12 cellular contexts compared by ENCODE assay signal in genomic region chr10:78991187-78991586, GRCh38.
A peak's percentile ranks its signal among the peaks of the same experiment; 100 is the strongest.
DNase-seq lines count a peak whose midpoint lies in the region; ATAC-seq, FAIRE-seq and TF ChIP-seq lines count a peak whose summit lies in the region.
"Had no signal": no experiment of that assay in that cellular context is flagged by ENCODE, and none has a peak within 500 bp of the region (broad histone marks: within the 10 kb centered on the region; RNA-seq: fewer than 3 reads in every experiment).

No MANE protein-coding gene starts in this region.

- no peak overlapping the region for H3K27ac ChIP-seq in HepG2 (ENCODE audit: extremely low read length, insufficient read depth, low read length)

- no peak for TF ChIP-seq POLR2A in HepG2 (IDR thresholded peaks at IDR 0.05; ENCODE audit: insufficient read depth in 1 of 2, low read depth in 2 of 2, low read length in 2 of 2)

- TF ChIP-seq CTCF in activated CD8-positive, alpha-beta T cell treated with anti-CD3 and anti-CD28 coated beads for 36 hours (IDR thresholded peaks at IDR 0.05) = no peak
- TF ChIP-seq CTCF in HepG2 (CRISPR knock-in tag; IDR thresholded peaks at IDR 0.05) = no peak

- intact Hi-C loops in activated CD8-positive, alpha-beta T cell treated with anti-CD3 and anti-CD28 coated beads for 36 hours (cut with micrococcal nuclease) = no loop called here
- intact Hi-C loops in HepG2 (cut with micrococcal nuclease; ENCODE audit: unreplicated experiment) = no loop called here

- H3K9ac ChIP-seq in HepG2 (ENCODE audit: insufficient read depth, low read depth, low read length) = no peak overlapping the region

- in situ Hi-C loops in HepG2 (cut with HindIII; ENCODE audit: extremely low pct_ligation_motif_present, low pct_unique_long_range_greater_than_20kb) = no loop called here

- no peak for TF ChIP-seq RAD21 in HepG2 (CRISPR knock-in tag; IDR thresholded peaks at IDR 0.05)

- ATAC-seq in activated CD8-positive, alpha-beta T cell treated with anti-CD3 and anti-CD28 coated beads for 36 hours = peak; percentile 86
- no peak for ATAC-seq in activated CD8-positive, alpha-beta T cell treated with anti-CD3 and anti-CD28 coated beads, Interleukin-2, amount 10 ng/mL, durations not matched to agents 7 days and 5 days
- ATAC-seq in HG03108 (IDR thresholded peaks at IDR 0.05; ENCODE audit: unreplicated experiment) (peak; percentile 52), HepG2 (no peak), SK-N-SH treated with all-trans-retinoic acid at 6 μM for 48 hours (no peak)
- ATAC-seq in stimulated activated effector memory CD8-positive, alpha-beta T cell treated with anti-CD3 and anti-CD28 coated beads, Interleukin-12 subunit alpha, Interleukin-12 subunit beta, amount 100 ng/mL, for 72 hours = peak; percentile 94

- no peak overlapping the region for H3K4me3 ChIP-seq in HepG2 (replicated peaks in 1 of 3; ENCODE audit: insufficient read depth in 1 of 3, low read depth in 2 of 3, low read length in 3 of 3)

- CTCF ChIA-PET in activated CD8-positive, alpha-beta T cell treated with anti-CD3 and anti-CD28 coated beads for 36 hours (lab: Charles Lee) = no interaction called here
- CTCF ChIA-PET in activated CD8-positive, alpha-beta T cell treated with anti-CD3 and anti-CD28 coated beads, Interleukin-2, amount 10 ng/mL, durations not matched to agents 7 days and 5 days (lab: Charles Lee) = no interaction called here
- CTCF ChIA-PET in HepG2 (lab: Yijun Ruan, JAX; ENCODE audit: low intra/inter-chr PET ratio, low total read pairs) = no interaction called here

- no peaks in the 10 kb centered on the region for H3K36me3 ChIP-seq in HepG2 (replicated peaks in 1 of 2; ENCODE audit: control insufficient read depth in 1 of 2, insufficient read depth in 2 of 2, low read length in 2 of 2)

- no peak overlapping the region for H2AFZ ChIP-seq in HepG2 (ENCODE audit: low read length)

- H3K4me3 Mint-ChIP-seq in activated CD8-positive, alpha-beta T cell treated with anti-CD3 and anti-CD28 coated beads for 36 hours = no peak overlapping the region
- H3K4me3 Mint-ChIP-seq in activated CD8-positive, alpha-beta T cell treated with anti-CD3 and anti-CD28 coated beads, Interleukin-2, amount 10 ng/mL, durations not matched to agents 7 days and 5 days = no peak overlapping the region
- H3K4me3 Mint-ChIP-seq in stimulated activated effector memory CD8-positive, alpha-beta T cell treated with anti-CD3 and anti-CD28 coated beads, Interleukin-12 subunit alpha, Interleukin-12 subunit beta, amount 100 ng/mL, for 72 hours = no peak overlapping the region
- H3K4me3 Mint-ChIP-seq: immature natural killer cell had no signal

- POLR2A ChIA-PET in activated CD8-positive, alpha-beta T cell treated with anti-CD3 and anti-CD28 coated beads for 36 hours (lab: Charles Lee) = interaction anchor here (0.9 kb wide), 1 partner anchor 11 kb away, joined by 3 read pairs; no protein-coding TSS in a partner anchor
- POLR2A ChIA-PET in activated CD8-positive, alpha-beta T cell treated with anti-CD3 and anti-CD28 coated beads, Interleukin-2, amount 10 ng/mL, durations not matched to agents 7 days and 5 days (lab: Charles Lee) = no interaction called here
- POLR2A ChIA-PET in HepG2 (lab: Yijun Ruan, JAX) = no interaction called here

- no peaks in the 10 kb centered on the region for H3K27me3 Mint-ChIP-seq in activated CD8-positive, alpha-beta T cell treated with anti-CD3 and anti-CD28 coated beads for 36 hours
- peaks cover 3% of the 10 kb centered on the region for H3K27me3 Mint-ChIP-seq in activated CD8-positive, alpha-beta T cell treated with anti-CD3 and anti-CD28 coated beads, Interleukin-2, amount 10 ng/mL, durations not matched to agents 7 days and 5 days (ENCODE audit: low read depth)

- H3K27ac Mint-ChIP-seq in activated CD8-positive, alpha-beta T cell treated with anti-CD3 and anti-CD28 coated beads for 36 hours = no peak overlapping the region
- no peak overlapping the region for H3K27ac Mint-ChIP-seq in activated CD8-positive, alpha-beta T cell treated with anti-CD3 and anti-CD28 coated beads, Interleukin-2, amount 10 ng/mL, durations not matched to agents 7 days and 5 days
- no peak overlapping the region for H3K27ac Mint-ChIP-seq in stimulated activated effector memory CD8-positive, alpha-beta T cell treated with anti-CD3 and anti-CD28 coated beads, Interleukin-12 subunit alpha, Interleukin-12 subunit beta, amount 100 ng/mL, for 72 hours
- H3K27ac Mint-ChIP-seq: immature natural killer cell had no signal

- WGBS in HepG2 (ENCODE audit: low lambda C conversion rate) = 44% methylated on average over 1 of the region's 1 CpG

- peaks cover 25% of the 10 kb centered on the region for H3K4me1 Mint-ChIP-seq in activated CD8-positive, alpha-beta T cell treated with anti-CD3 and anti-CD28 coated beads for 36 hours (ENCODE audit: low read depth)
- H3K4me1 Mint-ChIP-seq in activated CD8-positive, alpha-beta T cell treated with anti-CD3 and anti-CD28 coated beads, Interleukin-2, amount 10 ng/mL, durations not matched to agents 7 days and 5 days (ENCODE audit: low read depth) = peaks cover 21% of the 10 kb centered on the region
- H3K4me1 Mint-ChIP-seq in stimulated activated effector memory CD8-positive, alpha-beta T cell treated with anti-CD3 and anti-CD28 coated beads, Interleukin-12 subunit alpha, Interleukin-12 subunit beta, amount 100 ng/mL, for 72 hours = peaks cover 12% of the 10 kb centered on the region
- H3K4me1 Mint-ChIP-seq: immature natural killer cell had no signal

- no peaks in the 10 kb centered on the region for H3K36me3 Mint-ChIP-seq in activated CD8-positive, alpha-beta T cell treated with anti-CD3 and anti-CD28 coated beads for 36 hours (ENCODE audit: low read depth)
- no peaks in the 10 kb centered on the region for H3K36me3 Mint-ChIP-seq in activated CD8-positive, alpha-beta T cell treated with anti-CD3 and anti-CD28 coated beads, Interleukin-2, amount 10 ng/mL, durations not matched to agents 7 days and 5 days (ENCODE audit: low read depth)
- no peaks in the 10 kb centered on the region for H3K36me3 Mint-ChIP-seq in stimulated activated effector memory CD8-positive, alpha-beta T cell treated with anti-CD3 and anti-CD28 coated beads, Interleukin-12 subunit alpha, Interleukin-12 subunit beta, amount 100 ng/mL, for 72 hours
- H3K36me3 Mint-ChIP-seq: immature natural killer cell had no signal

- no TSS peak for BruUV-seq in HepG2 (replicated peaks; lab: Mats Ljungman, UMichigan)

- H3K9me3 ChIP-seq in HepG2 (ENCODE audit: low read length) = no peaks in the 10 kb centered on the region

- no peak for DNase-seq in activated CD8-positive, alpha-beta T cell treated with anti-CD3 and anti-CD28 coated beads for 36 hours
- no peak for DNase-seq in activated CD8-positive, alpha-beta T cell treated with anti-CD3 and anti-CD28 coated beads, Interleukin-2, amount 10 ng/mL, durations not matched to agents 7 days and 5 days
- DNase-seq in RKO (ENCODE audit: low spot score) (peak; percentile 34), HepG2 (ENCODE audit: low spot score) (no peak), NCI-H2107 treated with DMSO at 0.1 percent for 48 hours (lab: John Stamatoyannopoulos, UW; ENCODE audit: unreplicated experiment) (no peak)
- no peak for DNase-seq in stimulated activated effector memory CD8-positive, alpha-beta T cell treated with anti-CD3 and anti-CD28 coated beads, Interleukin-12 subunit alpha, Interleukin-12 subunit beta, amount 100 ng/mL, for 72 hours (ENCODE audit: low spot score in 2 of 2)
- DNase-seq: immature natural killer cell; retina; stimulated activated naive CD4-positive, alpha-beta T cell had no signal

- H3K4me2 ChIP-seq in HepG2 (ENCODE audit: low read depth, low read length) = no peak overlapping the region

- no peaks in the 10 kb centered on the region for H3K9me3 Mint-ChIP-seq in activated CD8-positive, alpha-beta T cell treated with anti-CD3 and anti-CD28 coated beads for 36 hours
- no peaks in the 10 kb centered on the region for H3K9me3 Mint-ChIP-seq in activated CD8-positive, alpha-beta T cell treated with anti-CD3 and anti-CD28 coated beads, Interleukin-2, amount 10 ng/mL, durations not matched to agents 7 days and 5 days (ENCODE audit: insufficient read depth)
- H3K9me3 Mint-ChIP-seq in stimulated activated effector memory CD8-positive, alpha-beta T cell treated with anti-CD3 and anti-CD28 coated beads, Interleukin-12 subunit alpha, Interleukin-12 subunit beta, amount 100 ng/mL, for 72 hours = no peaks in the 10 kb centered on the region
- H3K9me3 Mint-ChIP-seq: immature natural killer cell had no signal

- peaks cover 38% of the 10 kb centered on the region for H3K4me1 ChIP-seq in HepG2 (ENCODE audit: insufficient read depth, low read length)

- peaks cover 3 to 39% of the 10 kb centered on the region in 2 experiments; a peak in 3 of 5 replicates for H3K27me3 ChIP-seq in HepG2 (ENCODE audit: control insufficient read depth in 1 of 2, insufficient read depth in 2 of 2, low read length in 2 of 2)

- no peaks in the 10 kb centered on the region for H4K20me1 ChIP-seq in HepG2 (ENCODE audit: insufficient read depth, low read length)

- no peak for TF ChIP-seq EP300 in HepG2 (IDR thresholded peaks at IDR 0.05; ENCODE audit: low read depth in 2 of 2, low read length in 2 of 2)
- TF ChIP-seq EP300 in HepG2 (CRISPR knock-in tag; IDR thresholded peaks at IDR 0.05; ENCODE audit: borderline replicate concordance) = no peak

- H3K79me2 ChIP-seq in HepG2 (ENCODE audit: insufficient read depth, low read length) = no peaks in the 10 kb centered on the region

- FAIRE-seq in HepG2 (lab: Jason Lieb, UNC) = no peak
- FAIRE-seq: HTR-8/SVneo had no signal

TF ChIP-seq in HepG2, 621 proteins besides CTCF, POLR2A, EP300 and RAD21 (continues in another document):
- no peak for TF ChIP-seq E2F5 (CRISPR knock-in tag; conservative IDR thresholded peaks at IDR 0.05)
- TF ChIP-seq ZNF652 (CRISPR knock-in tag; IDR thresholded peaks at IDR 0.05; ENCODE audit: borderline replicate concordance, low read depth) = no peak
- TF ChIP-seq ZNF720 (CRISPR knock-in tag; IDR thresholded peaks at IDR 0.05) = no peak

TF ChIP-seq in SK-N-SH treated with all-trans-retinoic acid at 6 μM for 48 hours, 23 proteins besides CTCF, POLR2A, EP300 and RAD21 (continues in another document):
- TF ChIP-seq PPARA (CRISPR knock-in tag; IDR thresholded peaks at IDR 0.05; ENCODE audit: borderline replicate concordance) (no peak), ZNF70 (CRISPR knock-in tag; IDR thresholded peaks at IDR 0.05) (no peak), BACH2 (CRISPR knock-in tag; IDR thresholded peaks at IDR 0.05; ENCODE audit: borderline replicate concordance) (no peak)
- TF ChIP-seq, protein P1, sequence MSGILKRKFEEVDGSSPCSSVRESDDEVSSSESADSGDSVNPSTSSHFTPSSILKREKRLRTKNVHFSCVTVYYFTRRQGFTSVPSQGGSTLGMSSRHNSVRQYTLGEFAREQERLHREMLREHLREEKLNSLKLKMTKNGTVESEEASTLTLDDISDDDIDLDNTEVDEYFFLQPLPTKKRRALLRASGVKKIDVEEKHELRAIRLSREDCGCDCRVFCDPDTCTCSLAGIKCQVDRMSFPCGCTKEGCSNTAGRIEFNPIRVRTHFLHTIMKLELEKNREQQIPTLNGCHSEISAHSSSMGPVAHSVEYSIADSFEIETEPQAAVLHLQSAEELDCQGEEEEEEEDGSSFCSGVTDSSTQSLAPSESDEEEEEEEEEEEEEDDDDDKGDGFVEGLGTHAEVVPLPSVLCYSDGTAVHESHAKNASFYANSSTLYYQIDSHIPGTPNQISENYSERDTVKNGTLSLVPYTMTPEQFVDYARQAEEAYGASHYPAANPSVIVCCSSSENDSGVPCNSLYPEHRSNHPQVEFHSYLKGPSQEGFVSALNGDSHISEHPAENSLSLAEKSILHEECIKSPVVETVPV (CRISPR knock-in tag; IDR thresholded peaks at IDR 0.05) = no peak

Comparison
In these comparisons a context has a peak if more than half of its experiments do, and no peak if none do; other contexts are left out.
1. ATAC-seq: peak in activated CD8-positive, alpha-beta T cell treated with anti-CD3 and anti-CD28 coated beads for 36 hours (single experiment), HG03108 (single experiment) and stimulated activated effector memory CD8-positive, alpha-beta T cell treated with anti-CD3 and anti-CD28 coated beads, Interleukin-12 subunit alpha, Interleukin-12 subunit beta, amount 100 ng/mL, for 72 hours (single experiment); none in activated CD8-positive, alpha-beta T cell treated with anti-CD3 and anti-CD28 coated beads, Interleukin-2, amount 10 ng/mL, durations not matched to agents 7 days and 5 days (single experiment), HepG2 (single experiment) and SK-N-SH treated with all-trans-retinoic acid at 6 μM for 48 hours (single experiment).